In genomic region chr7:76282344-76283253, GRCh38 we compare ENCODE assay signal across 9 cellular contexts. TPM values are rescaled to one million over a fixed set of nuclear protein-coding genes. Genes with fewer than 3 reads are reported as not detected.
A peak's percentile ranks its signal among the peaks of the same experiment; 100 is the strongest.
DNase-seq lines count a peak whose midpoint lies in the region; ATAC-seq lines count a peak whose summit lies in the region.
"Had no signal": no experiment of that assay in that cellular context is flagged by ENCODE, and none has a peak within 500 bp of the region (broad histone marks: within the 10 kb centered on the region; RNA-seq: fewer than 3 reads in every experiment).

No MANE protein-coding gene starts in this region.

- no peak overlapping the region for H3K27ac Mint-ChIP-seq in activated CD4-positive, alpha-beta memory T cell treated with anti-CD3 and anti-CD28 coated beads for 36 hours

- intact Hi-C loops in activated CD4-positive, alpha-beta memory T cell treated with anti-CD3 and anti-CD28 coated beads for 36 hours (cut with micrococcal nuclease), result loop anchor here (5.0 kb wide), 1 partner anchor 35 kb away; no protein-coding TSS in a partner anchor
- intact Hi-C loops in Right ventricle myocardium superior (cut with DNase I), result no loop called here

- peak; percentile 29 for DNase-seq in EH (ENCODE audit: low read depth)
- DNase-seq in activated CD4-positive, alpha-beta memory T cell treated with anti-CD3 and anti-CD28 coated beads for 36 hours, result no peak
- DNase-seq in Right ventricle myocardium superior, result peak; percentile 64
- DNase-seq in retina, result peak; percentile 50
- DNase-seq in T-helper 9 cell, result no peak
- no peak for DNase-seq in cortex of kidney (lab: John Stamatoyannopoulos, UW)
- DNase-seq: activated gamma-delta T cell treated with Interleukin-2 at 50 U/mL for 16 hours had no signal

- H3K4me1 Mint-ChIP-seq in activated CD4-positive, alpha-beta memory T cell treated with anti-CD3 and anti-CD28 coated beads for 36 hours (ENCODE audit: low read depth), result peaks cover 6% of the 10 kb centered on the region

- CTCF ChIA-PET in activated CD4-positive, alpha-beta memory T cell treated with anti-CD3 and anti-CD28 coated beads for 36 hours (lab: Charles Lee), result interaction anchor here (1.2 to 2.6 kb wide), 4 partner anchors 9 to 106 kb away, joined by 3 to 17 read pairs (median 6); no protein-coding TSS in a partner anchor

- H3K9me3 Mint-ChIP-seq in activated CD4-positive, alpha-beta memory T cell treated with anti-CD3 and anti-CD28 coated beads for 36 hours, result no peaks in the 10 kb centered on the region

- H3K27me3 Mint-ChIP-seq in activated CD4-positive, alpha-beta memory T cell treated with anti-CD3 and anti-CD28 coated beads for 36 hours, result peaks cover 30% of the 10 kb centered on the region

- POLR2A ChIA-PET in activated CD4-positive, alpha-beta memory T cell treated with anti-CD3 and anti-CD28 coated beads for 36 hours (lab: Charles Lee), result no interaction called here

- ATAC-seq in Right ventricle myocardium superior (ENCODE audit: poor library complexity) (peak; percentile 70), HG03175 (IDR thresholded peaks at IDR 0.05; ENCODE audit: unreplicated experiment) (no peak), HG02981 (IDR thresholded peaks at IDR 0.05; ENCODE audit: unreplicated experiment) (no peak)

- H3K4me3 Mint-ChIP-seq in activated CD4-positive, alpha-beta memory T cell treated with anti-CD3 and anti-CD28 coated beads for 36 hours, result peak overlapping the region; percentile 46

- no peaks in the 10 kb centered on the region for H3K36me3 Mint-ChIP-seq in activated CD4-positive, alpha-beta memory T cell treated with anti-CD3 and anti-CD28 coated beads for 36 hours

RNA-seq across cellular contexts. Expression of gene HSPB1, which starts 19.9 kb away (rescaled TPM):
- 100 to 1,000 TPM; 119 to 127 TPM for total RNA-seq in activated CD4-positive, alpha-beta memory T cell treated with anti-CD3 and anti-CD28 coated beads for 36 hours
- 2,459 TPM for total RNA-seq in Right ventricle myocardium superior

Comparison
In these comparisons a context has a peak if more than half of its experiments do, and no peak if none do; other contexts are left out.
1. DNase-seq: peak in EH (single experiment), Right ventricle myocardium superior (single experiment) and retina (single experiment); none in activated CD4-positive, alpha-beta memory T cell treated with anti-CD3 and anti-CD28 coated beads for 36 hours (single experiment), T-helper 9 cell (single experiment) and cortex of kidney (single experiment).
2. RNA of gene HSPB1, which starts 19.9 kb away (total RNA-seq): 2,459 TPM in Right ventricle myocardium superior (single experiment); 119 to 127 TPM in activated CD4-positive, alpha-beta memory T cell treated with anti-CD3 and anti-CD28 coated beads for 36 hours; every median in the first group is over 10 times any median in the second.